In genomic region chr2:233588410-233588809, GRCh38 we compare ENCODE assay signal across 31 cellular contexts. TPM values are rescaled to one million over a fixed set of nuclear protein-coding genes. Genes with fewer than 3 reads are reported as not detected.
"Had no signal": no experiment of that assay in that cellular context is flagged by ENCODE, and none has a peak within 500 bp of the region (broad histone marks: within the 10 kb centered on the region; RNA-seq: fewer than 3 reads in every experiment).

No MANE protein-coding gene starts in this region.

- H3K4me3 Mint-ChIP-seq: naive B cell; natural killer cell treated with Interleukin-12 subunit alpha and Interleukin-12 subunit beta and Interleukin-15 and Interleukin-18, amount 100 ng/mL, for 72 hours; stimulated activated naive B cell treated with anti-CD40 and anti-IgM and Interleukin-4, amounts not matched to agents 10 μg/mL and 1 μg/mL and 100 μg/mL, for 72 hours had no signal

- H3K4me1 ChIP-seq: left lung, lower lobe of right lung, right atrium auricular region, stomach, testis, thyroid gland, transverse colon, upper lobe of left lung had no signal

- H3K27ac ChIP-seq: left lung, lower lobe of right lung, ovary, right atrium auricular region, right lobe of liver, stomach, testis, thyroid gland, transverse colon, upper lobe of left lung had no signal

- H3K4me3 ChIP-seq: left lung, lower lobe of right lung, ovary, right atrium auricular region, right lobe of liver, stomach, testis, thyroid gland, transverse colon, upper lobe of left lung had no signal

- FAIRE-seq: keratinocyte had no signal

- H3K36me3 ChIP-seq: left lung, lower lobe of right lung, ovary, right atrium auricular region, right lobe of liver, stomach, thyroid gland, transverse colon, upper lobe of left lung had no signal

- H3K9me3 ChIP-seq: left lung, lower lobe of right lung, ovary, right atrium auricular region, right lobe of liver, stomach, testis, thyroid gland, transverse colon, upper lobe of left lung had no signal

- ATAC-seq: left cardiac atrium; left lung; lower lobe of right lung; natural killer cell treated with Interleukin-12 subunit alpha and Interleukin-12 subunit beta and Interleukin-15 and Interleukin-18, amount 100 ng/mL, for 72 hours; stimulated activated naive B cell treated with anti-CD40 and anti-IgM and Interleukin-4, amounts not matched to agents 10 μg/mL and 1 μg/mL and 100 μg/mL, for 72 hours; stimulated activated naive CD8-positive, alpha-beta T cell treated with anti-CD3 and anti-CD28 coated beads, Interleukin-15, Interleukin-2, amounts not matched to agents 100 U/mL and 50 U/mL, for 24 hours had no signal

- H3K9me3 Mint-ChIP-seq: natural killer cell treated with Interleukin-12 subunit alpha and Interleukin-12 subunit beta and Interleukin-15 and Interleukin-18, amount 100 ng/mL, for 72 hours; stimulated activated naive B cell treated with anti-CD40 and anti-IgM and Interleukin-4, amounts not matched to agents 10 μg/mL and 1 μg/mL and 100 μg/mL, for 72 hours had no signal

- DNase-seq: hippocampal formation; kidney glomerular epithelial cell; left cardiac atrium; left lung; lower lobe of right lung; mammary epithelial cell; mesenchymal stem cell; naive B cell; ovary; right lobe of liver; stimulated activated CD4-positive, alpha-beta T cell treated with anti-CD3 and anti-CD28 coated beads, Interleukin-12 subunit alpha, Interleukin-12 subunit beta, amount 100 ng/mL, for 4 hours; stimulated activated CD4-positive, alpha-beta T cell treated with anti-CD3 and anti-CD28 coated beads, Interleukin-15, amount 100 ng/mL, for 24 hours; stimulated activated CD4-positive, alpha-beta T cell treated with anti-CD3 and anti-CD28 coated beads, Interleukin-2, amount 100 ng/mL, for 24 hours; stimulated activated CD4-positive, alpha-beta T cell treated with anti-CD3 and anti-CD28 coated beads, Interleukin-4, amount 100 ng/mL, for 1 hour; stimulated activated naive B cell treated with anti-CD40 and anti-IgM and Interleukin-4, amounts not matched to agents 10 μg/mL and 1 μg/mL and 100 μg/mL, for 72 hours; stimulated activated naive CD8-positive, alpha-beta T cell treated with anti-CD3 and anti-CD28 coated beads, Interleukin-15, Interleukin-2, amounts not matched to agents 100 U/mL and 50 U/mL, for 24 hours; stomach; testis; thyroid gland; transverse colon; upper lobe of left lung had no signal

- H3K27me3 ChIP-seq: ovary, right atrium auricular region, right lobe of liver, stomach, testis, thyroid gland, transverse colon, upper lobe of left lung had no signal

- H3K36me3 Mint-ChIP-seq: natural killer cell treated with Interleukin-12 subunit alpha and Interleukin-12 subunit beta and Interleukin-15 and Interleukin-18, amount 100 ng/mL, for 72 hours had no signal

- H3K27ac Mint-ChIP-seq: natural killer cell treated with Interleukin-12 subunit alpha and Interleukin-12 subunit beta and Interleukin-15 and Interleukin-18, amount 100 ng/mL, for 72 hours; progenitor cell of endocrine pancreas; stimulated activated naive B cell treated with anti-CD40 and anti-IgM and Interleukin-4, amounts not matched to agents 10 μg/mL and 1 μg/mL and 100 μg/mL, for 72 hours had no signal

RNA-seq across cellular contexts. Expression of gene UGT1A8, which starts 29.0 kb away (rescaled TPM):
- total RNA-seq: left cardiac atrium; left lung; lower lobe of right lung; natural killer cell treated with Interleukin-12 subunit alpha and Interleukin-12 subunit beta and Interleukin-15 and Interleukin-18, amount 100 ng/mL, for 72 hours; omental fat pad; ovary; progenitor cell of endocrine pancreas; pulmonary artery endothelial cell; right atrium auricular region; skeletal muscle tissue; upper lobe of left lung had no signal
- polyA plus RNA-seq: mammary epithelial cell, neural cell, ovary had no signal

RNA-seq across cellular contexts. Expression of gene UGT1A10, which starts 47.8 kb away (rescaled TPM):
- total RNA-seq: left cardiac atrium; left lung; lower lobe of right lung; mammary epithelial cell; natural killer cell treated with Interleukin-12 subunit alpha and Interleukin-12 subunit beta and Interleukin-15 and Interleukin-18, amount 100 ng/mL, for 72 hours; omental fat pad; ovary; progenitor cell of endocrine pancreas; pulmonary artery endothelial cell; renal cortical epithelial cell; right atrium auricular region; skeletal muscle tissue; upper lobe of left lung; urinary bladder had no signal
- polyA plus RNA-seq: mammary epithelial cell, neural cell, ovary, urinary bladder had no signal
